8 cellular contexts compared by ENCODE assay signal in genomic region chr6:113879186-113880096, GRCh38. TPM values are rescaled to one million over a fixed set of nuclear protein-coding genes. Genes with fewer than 3 reads are reported as not detected.
DNase-seq lines count a peak whose midpoint lies in the region; ATAC-seq and TF ChIP-seq lines count a peak whose summit lies in the region.

No MANE protein-coding gene starts in this region.

- H3K4me1 Mint-ChIP-seq in type B pancreatic cell (ENCODE audit: unreplicated experiment): peaks cover 19% of the 10 kb centered on the region

- H3K9me3 ChIP-seq in HCT116 (ENCODE audit: control insufficient read depth in 1 of 2, insufficient read depth in 1 of 2, low read depth in 1 of 2, low read length in 2 of 2) (no peaks in the 10 kb centered on the region), OCI-LY7 (ENCODE audit: low read length) (no peaks in the 10 kb centered on the region), lung (ENCODE audit: control insufficient read depth in 2 of 2, insufficient read depth in 1 of 2, low read length in 1 of 2) (no peaks in the 10 kb centered on the region)

- BruUV-seq in HCT116 (replicated peaks; lab: Mats Ljungman, UMichigan) (no TSS peak), OCI-LY7 (replicated peaks; lab: Mats Ljungman, UMichigan) (no TSS peak)

- DNase-seq in GM12865 (ENCODE audit: low read depth) (peak; percentile 82), HCT116 (ENCODE audit: low read depth, low spot score) (peak; percentile 68), OCI-LY7 (ENCODE audit: low spot score) (peak; percentile 24), coronary artery (ENCODE audit: low spot score) (no peak), lung (ENCODE audit: low spot score) (no peak), type B pancreatic cell (ENCODE audit: extremely low spot score, unreplicated experiment) (no peak)

- H3K4me2 ChIP-seq in HCT116 (ENCODE audit: low read length) (0 out of 2 replicates have a peak overlapping the region, but pooled peaks have one; percentile 2), OCI-LY7 (ENCODE audit: low read length) (no peak overlapping the region)

- TF ChIP-seq POLR2A in HCT116 (IDR thresholded peaks at IDR 0.05; ENCODE audit: borderline replicate concordance, extremely low read depth, insufficient read depth, insufficient read length): no peak

- H3K9me3 Mint-ChIP-seq in type B pancreatic cell: no peaks in the 10 kb centered on the region

- TF ChIP-seq CTCF in 22Rv1 (IDR thresholded peaks at IDR 0.05): peak; percentile 93
- peak; percentile 74 for TF ChIP-seq CTCF in GM12865 (IDR thresholded peaks at IDR 0.05; ENCODE audit: insufficient read depth, low read depth, low read length, missing control alignments)
- peak; percentile 42 to 81 (median 71); a peak in 5 of 6 replicates for TF ChIP-seq CTCF in HCT116 (IDR thresholded peaks at IDR 0.05 in 2 of 3, conservative IDR thresholded peaks at IDR 0.05 in 1 of 3; ENCODE audit: borderline replicate concordance in 1 of 3, insufficient read depth in 1 of 3, low read depth in 2 of 3, low read length in 2 of 3)
- TF ChIP-seq CTCF in LNCAP (IDR thresholded peaks at IDR 0.05): peak; percentile 83
- peak; percentile 68 for TF ChIP-seq CTCF in OCI-LY7 (conservative IDR thresholded peaks at IDR 0.05; ENCODE audit: low read length)
- TF ChIP-seq CTCF in coronary artery (IDR thresholded peaks at IDR 0.05): no peak
- TF ChIP-seq CTCF in lung (IDR thresholded peaks at IDR 0.05; ENCODE audit: control extremely low read depth, extremely low read depth): peak; percentile 15
- peak; percentile 87 for TF ChIP-seq CTCF in type B pancreatic cell (conservative IDR thresholded peaks at IDR 0.05)

- H3K27me3 Mint-ChIP-seq in type B pancreatic cell: peaks cover 3% of the 10 kb centered on the region

- intact Hi-C loops in HCT116 (cut with micrococcal nuclease): loop anchor here (1.0 to 5.0 kb wide), 3 partner anchors 467 to 1099 kb away; no protein-coding TSS in a partner anchor
- intact Hi-C loops in OCI-LY7 (cut with micrococcal nuclease; ENCODE audit: unreplicated experiment): no loop called here

- H3K27ac ChIP-seq in 22Rv1: no peak overlapping the region
- H3K27ac ChIP-seq in HCT116 (ENCODE audit: low read depth, low read length): no peak overlapping the region
- no peak overlapping the region for H3K27ac ChIP-seq in OCI-LY7 (ENCODE audit: low read depth, low read length, poor library complexity, severe bottlenecking)
- no peak overlapping the region for H3K27ac ChIP-seq in coronary artery
- peak overlapping the region in 1 of 2 donors; percentile 21 for H3K27ac ChIP-seq in lung (ENCODE audit: low read depth in 1 of 2, low read length in 1 of 2)

- no peak overlapping the region for H3K4me3 ChIP-seq in GM12865 (ENCODE audit: low read depth, low read length)
- no peak overlapping the region for H3K4me3 ChIP-seq in HCT116 (replicated peaks in 1 of 2; ENCODE audit: low read depth in 1 of 2, low read length in 2 of 2)
- no peak overlapping the region for H3K4me3 ChIP-seq in OCI-LY7 (ENCODE audit: low read depth, low read length, poor library complexity, severe bottlenecking)
- H3K4me3 ChIP-seq in coronary artery: peak overlapping the region; percentile 22
- no peak overlapping the region for H3K4me3 ChIP-seq in lung

- H2AFZ ChIP-seq in HCT116 (ENCODE audit: low read depth, low read length, poor library complexity, severe bottlenecking) (peak overlapping the region; percentile 87), OCI-LY7 (ENCODE audit: low read length) (no peak overlapping the region)

- RAD21 ChIA-PET in HCT116 (lab: Charles Lee; ENCODE audit: low non-redundant PET in 1 of 2, low total read pairs in 2 of 2, uncharacterized antibody in 2 of 2, unreplicated experiment in 2 of 2): interaction anchor here in 1 of 2 experiments (0.6 to 1.3 kb wide), 2 partner anchors 9 to 573 kb away, joined by 3 to 7 read pairs; no protein-coding TSS in a partner anchor

- CTCF ChIA-PET in HCT116 (lab: Charles Lee): interaction anchor here (0.6 to 1.5 kb wide), 12 partner anchors 9 to 1097 kb away, joined by 3 to 12 read pairs (median 4); no protein-coding TSS in a partner anchor
- CTCF ChIA-PET in OCI-LY7 (lab: Charles Lee; ENCODE audit: unreplicated experiment): no interaction called here

- no peak overlapping the region for H3K9ac ChIP-seq in HCT116 (ENCODE audit: low read length)

- peak; percentile 100 for ATAC-seq in HCT116
- peak; percentile 71 for ATAC-seq in lung (ENCODE audit: insufficient read depth, low FRiP score)

- POLR2A ChIA-PET in HCT116 (lab: Charles Lee) (interaction anchor here (1.1 kb wide), 1 partner anchor 21 kb away, joined by 4 read pairs; no protein-coding TSS in a partner anchor), OCI-LY7 (lab: Charles Lee) (interaction anchor here (0.6 to 1.0 kb wide), 2 partner anchors 80 to 81 kb away, joined by 3 read pairs; no protein-coding TSS in a partner anchor)

- H3K9me2 ChIP-seq in HCT116 (ENCODE audit: insufficient read depth) (no peaks in the 10 kb centered on the region), OCI-LY7 (ENCODE audit: insufficient read depth, low read length) (no peaks in the 10 kb centered on the region)

- TF ChIP-seq RAD21 in HCT116 (IDR thresholded peaks at IDR 0.05; ENCODE audit: low read depth): peak; percentile 88

- WGBS in lung, 2 donors: 8 to 14% methylated on average over 6 of the region's 6 CpGs

- peak overlapping the region; percentile 42 for H3K4me3 Mint-ChIP-seq in type B pancreatic cell

- peaks cover 0 to 7% of the 10 kb centered on the region in 2 experiments; a peak in 3 of 4 replicates for H3K4me1 ChIP-seq in HCT116 (ENCODE audit: control insufficient read depth in 1 of 2, insufficient read depth in 2 of 2, low read length in 2 of 2)
- H3K4me1 ChIP-seq in OCI-LY7 (ENCODE audit: insufficient read depth, low read length, poor library complexity, severe bottlenecking): no peaks in the 10 kb centered on the region
- H3K4me1 ChIP-seq in lung (ENCODE audit: control insufficient read depth in 2 of 2, insufficient read depth in 2 of 2, low read length in 2 of 2): peaks cover 0 to 2% of the 10 kb centered on the region in 2 donors

- H3K27ac Mint-ChIP-seq in type B pancreatic cell: peak overlapping the region; percentile 3

- H3K79me2 ChIP-seq in HCT116 (ENCODE audit: insufficient read depth, low read length) (no peaks in the 10 kb centered on the region), OCI-LY7 (ENCODE audit: insufficient read depth, low read depth, low read length) (no peaks in the 10 kb centered on the region)

- no peaks in the 10 kb centered on the region for H3K36me3 ChIP-seq in HCT116 (ENCODE audit: control insufficient read depth in 1 of 2, insufficient read depth in 2 of 2, low read length in 2 of 2)
- no peaks in the 10 kb centered on the region for H3K36me3 ChIP-seq in OCI-LY7 (ENCODE audit: insufficient read depth, low read length)
- no peaks in the 10 kb centered on the region for H3K36me3 ChIP-seq in lung (ENCODE audit: control insufficient read depth in 2 of 2, insufficient read depth in 2 of 2, low read length in 2 of 2)

- H4K20me1 ChIP-seq in HCT116 (ENCODE audit: insufficient read depth) (no peaks in the 10 kb centered on the region), OCI-LY7 (ENCODE audit: insufficient read depth, low read length) (no peaks in the 10 kb centered on the region)

- H3K27me3 ChIP-seq in HCT116 (ENCODE audit: insufficient read depth, low read length) (no peaks in the 10 kb centered on the region), lung (ENCODE audit: control insufficient read depth, insufficient read depth) (no peaks in the 10 kb centered on the region)

- H3K36me3 Mint-ChIP-seq in type B pancreatic cell: no peaks in the 10 kb centered on the region

TF ChIP-seq in HCT116, 20 proteins besides CTCF, POLR2A, EP300 and RAD21 (continues in another document):
- TF ChIP-seq ZNF274 (IDR thresholded peaks at IDR 0.05; ENCODE audit: low read depth, low read length): no peak
- no peak for TF ChIP-seq JUND (IDR thresholded peaks at IDR 0.05)
- no peak for TF ChIP-seq CBX3 (IDR thresholded peaks at IDR 0.05; ENCODE audit: low read depth)
- TF ChIP-seq SP1 (IDR thresholded peaks at IDR 0.05; ENCODE audit: low read depth): no peak
- TF ChIP-seq SIN3A (IDR thresholded peaks at IDR 0.05; ENCODE audit: low read depth): no peak
- no peak for TF ChIP-seq MAX (IDR thresholded peaks at IDR 0.05)
- TF ChIP-seq CEBPB (IDR thresholded peaks at IDR 0.05; ENCODE audit: low read depth): no peak
- TF ChIP-seq SRF (IDR thresholded peaks at IDR 0.05; ENCODE audit: low read depth): no peak
- TF ChIP-seq ZFX (IDR thresholded peaks at IDR 0.05): no peak
- TF ChIP-seq TCF7L2 (IDR thresholded peaks at IDR 0.05; ENCODE audit: borderline replicate concordance, extremely low read depth, insufficient read depth, insufficient read length): no peak

RNA-seq across cellular contexts. Expression of gene MARCKS, which starts 22.3 kb away (rescaled TPM):
- total RNA-seq in HCT116 (2021; ENCODE audit: unreplicated experiment): 25.7 TPM
- 3.5 and 5.7 TPM in 2 replicates for polyA plus RNA-seq in HCT116 (2012)
- 0.03 TPM in 1 of 2 replicates, not detected in the other for total RNA-seq in OCI-LY7 (2014; rRNA removed; shearing (Covaris generic))
- total RNA-seq in OCI-LY7 (2022): 3.9 TPM in 2 replicates
- 100 to 1,000 TPM in 1 of 2 donors, 10 to 100 TPM in 1; 77.0 to 140 TPM for total RNA-seq in lung
- polyA plus RNA-seq in lung: 10 to 100 TPM; 17.3 to 67.4 TPM
- 105 and 236 TPM in 2 replicates for total RNA-seq in type B pancreatic cell (ENCODE audit: low replicate concordance)

Comparison
In these comparisons a context has a peak if more than half of its experiments do, and no peak if none do; other contexts are left out.
1. DNase-seq: peak in GM12865 (single experiment), HCT116 (single experiment) and OCI-LY7 (single experiment); none in coronary artery (single experiment), lung (single experiment) and type B pancreatic cell (single experiment).